2 cellular contexts compared by ENCODE assay signal in the genomic region with DNA sequence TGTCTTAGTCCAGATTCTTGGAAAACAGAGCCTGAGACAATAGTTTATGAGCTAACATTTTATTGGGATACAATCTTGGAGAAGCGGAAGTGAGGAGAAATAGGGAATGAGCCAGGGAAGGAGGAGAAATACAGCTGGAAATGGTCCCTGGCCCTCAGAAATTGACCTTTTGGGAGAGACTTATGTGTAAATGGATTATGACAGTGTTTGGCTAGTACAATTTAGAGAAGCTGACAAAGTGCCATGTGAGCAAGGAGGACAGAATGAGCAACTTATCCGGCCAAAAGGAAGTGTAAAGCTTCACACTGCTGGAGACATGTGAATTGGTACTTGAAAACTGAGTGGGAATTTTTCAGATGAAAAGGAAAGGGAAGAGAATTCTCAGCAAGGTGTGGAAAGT.
TF ChIP-seq lines count a peak whose summit lies in the region.

No MANE protein-coding gene starts in this region.

TF ChIP-seq in SK-N-SH, 30 proteins besides CTCF, POLR2A, EP300 and RAD21:
- TF ChIP-seq FOSL2 (IDR thresholded peaks at IDR 0.05; ENCODE audit: borderline replicate concordance, low read depth) (no peak), ELF1 (IDR thresholded peaks at IDR 0.05) (no peak), MEF2A (IDR thresholded peaks at IDR 0.05; ENCODE audit: borderline replicate concordance, low read depth) (no peak), GABPA (IDR thresholded peaks at IDR 0.05; ENCODE audit: low read depth) (no peak), RXRA (IDR thresholded peaks at IDR 0.05; ENCODE audit: borderline replicate concordance, low read depth) (no peak)
- TF ChIP-seq, protein P1, sequence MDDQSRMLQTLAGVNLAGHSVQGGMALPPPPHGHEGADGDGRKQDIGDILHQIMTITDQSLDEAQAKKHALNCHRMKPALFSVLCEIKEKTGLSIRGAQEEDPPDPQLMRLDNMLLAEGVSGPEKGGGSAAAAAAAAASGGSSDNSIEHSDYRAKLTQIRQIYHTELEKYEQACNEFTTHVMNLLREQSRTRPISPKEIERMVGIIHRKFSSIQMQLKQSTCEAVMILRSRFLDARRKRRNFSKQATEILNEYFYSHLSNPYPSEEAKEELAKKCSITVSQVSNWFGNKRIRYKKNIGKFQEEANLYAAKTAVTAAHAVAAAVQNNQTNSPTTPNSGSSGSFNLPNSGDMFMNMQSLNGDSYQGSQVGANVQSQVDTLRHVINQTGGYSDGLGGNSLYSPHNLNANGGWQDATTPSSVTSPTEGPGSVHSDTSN (IDR thresholded peaks at IDR 0.05): no peak
TF ChIP-seq in SK-N-SH: peak in this region for 0.

TF ChIP-seq in SK-N-SH treated with all-trans-retinoic acid at 6 μM for 48 hours, 23 proteins besides CTCF, POLR2A, EP300 and RAD21:
- TF ChIP-seq OSR1 (CRISPR knock-in tag; IDR thresholded peaks at IDR 0.05) (no peak), PPARA (CRISPR knock-in tag; IDR thresholded peaks at IDR 0.05; ENCODE audit: borderline replicate concordance) (no peak), ZFP30 (CRISPR knock-in tag; IDR thresholded peaks at IDR 0.05) (no peak), SNAI2 (CRISPR knock-in tag; IDR thresholded peaks at IDR 0.05) (no peak)
